Comparison of ENCODE assay signal across 8 cellular contexts in genomic region chr17:66255112-66255511, GRCh38. TPM values are rescaled to one million over a fixed set of nuclear protein-coding genes. Genes with fewer than 3 reads are reported as not detected.
DNase-seq lines count a peak whose midpoint lies in the region; ATAC-seq and TF ChIP-seq lines count a peak whose summit lies in the region.

No MANE protein-coding gene starts in this region.

- TF ChIP-seq CTCF in BE2C (IDR thresholded peaks at IDR 0.05; ENCODE audit: low read depth, low read length) (peak; percentile 86), vagina (IDR thresholded peaks at IDR 0.05) (peak; percentile 44 to 73 (median 72))

- no peak for TF ChIP-seq POLR2A in vagina (IDR thresholded peaks at IDR 0.05)

- H3K9me3 ChIP-seq in BE2C (no peaks in the 10 kb centered on the region), vagina (no peaks in the 10 kb centered on the region)

- H3K4me3 ChIP-seq in BE2C (ENCODE audit: low read depth, low read length): no peak overlapping the region
- H3K4me3 ChIP-seq in vagina: no peak overlapping the region

- ATAC-seq in GM18498 (IDR thresholded peaks at IDR 0.05; ENCODE audit: unreplicated experiment): peak; percentile 60
- no peak for ATAC-seq in GM19397 (IDR thresholded peaks at IDR 0.05; ENCODE audit: unreplicated experiment)

- H3K27me3 ChIP-seq in BE2C (no peaks in the 10 kb centered on the region), vagina (no peaks in the 10 kb centered on the region)

- H3K27ac ChIP-seq in vagina: no peak overlapping the region

- DNase-seq in BE2C: peak; percentile 35
- DNase-seq in NCI-H146 (lab: John Stamatoyannopoulos, UW): peak; percentile 66
- DNase-seq in T-helper 1 cell: peak in 4 of 5 donors; percentile 6 to 81 (median 23)
- peak; percentile 71 to 83 for DNase-seq in dermis microvascular lymphatic vessel endothelial cell (ENCODE audit: low read depth in 2 of 2)
- DNase-seq in lung microvascular endothelial cell (ENCODE audit: low read depth in 2 of 2): peak; percentile 83 to 86
- no peak for DNase-seq in vagina (ENCODE audit: extremely low spot score in 2 of 2)

- H3K36me3 ChIP-seq in BE2C: no peaks in the 10 kb centered on the region
- no peaks in the 10 kb centered on the region for H3K36me3 ChIP-seq in vagina

- no peaks in the 10 kb centered on the region; the same call in 1 of the 2 replicates for H3K4me1 ChIP-seq in BE2C
- H3K4me1 ChIP-seq in vagina: no peaks in the 10 kb centered on the region

- intact Hi-C loops in vagina (cut with DNase I): loop anchor here (10.0 kb wide), 1 partner anchor 420 kb away; no protein-coding TSS in a partner anchor

RNA-seq across cellular contexts. Expression of gene APOH, which starts 25.9 kb away (rescaled TPM):
- not detected for polyA plus RNA-seq in BE2C (2012; ENCODE audit: insufficient read depth, insufficient read length, low read depth)
- total RNA-seq in dermis microvascular lymphatic vessel endothelial cell: not detected in 2 replicates
- total RNA-seq in lung microvascular endothelial cell: not detected in 2 replicates
- total RNA-seq in vagina: not detected

RNA-seq across cellular contexts. Expression of gene PRKCA, which starts 47.3 kb away (rescaled TPM):
- 38.2 TPM for polyA plus RNA-seq in BE2C (2012; ENCODE audit: insufficient read depth, insufficient read length, low read depth)
- 3.6 and 7.1 TPM in 2 replicates for total RNA-seq in dermis microvascular lymphatic vessel endothelial cell
- 4.8 and 6.3 TPM in 2 replicates for total RNA-seq in lung microvascular endothelial cell
- total RNA-seq in vagina: 15.5 TPM

Comparison
In these comparisons a context has a peak if more than half of its experiments do, and no peak if none do; other contexts are left out.
1. DNase-seq: peak in BE2C (single experiment), NCI-H146 (single experiment), T-helper 1 cell (4 of 5), dermis microvascular lymphatic vessel endothelial cell (2 of 2) and lung microvascular endothelial cell (2 of 2); none in vagina (0 of 2).